In genomic region chr10:125153693-125154490, GRCh38 we compare ENCODE assay signal across 10 cellular contexts. TPM values are rescaled to one million over a fixed set of nuclear protein-coding genes. Genes with fewer than 3 reads are reported as not detected.
A peak's percentile ranks its signal among the peaks of the same experiment; 100 is the strongest.
DNase-seq lines count a peak whose midpoint lies in the region; ATAC-seq and TF ChIP-seq lines count a peak whose summit lies in the region.
"Had no signal": no experiment of that assay in that cellular context is flagged by ENCODE, and none has a peak within 500 bp of the region (broad histone marks: within the 10 kb centered on the region; RNA-seq: fewer than 3 reads in every experiment).

No MANE protein-coding gene starts in this region.

- no peak overlapping the region for H4K8ac ChIP-seq in mesendoderm (ENCODE audit: low read depth, low read length)

- H3K79me2 ChIP-seq in PC-3 (ENCODE audit: low read length) (peaks cover 100% of the 10 kb centered on the region), mesendoderm (ENCODE audit: control insufficient read depth, insufficient read depth, low read length) (peaks cover 94% of the 10 kb centered on the region)

- DNase-seq in PC-3 (peak; percentile 57), endothelial cell (ENCODE audit: low spot score) (no peak), mesendoderm (no peak), transverse colon (no peak), T-helper 17 cell (no peak), posterior cingulate gyrus (no peak)
- DNase-seq: NCI-H2081 treated with DMSO at 0.1 percent for 48 hours had no signal

- no peak for TF ChIP-seq EP300 in transverse colon (IDR thresholded peaks at IDR 0.05; ENCODE audit: low read depth)

- H3K9me2 ChIP-seq in PC-3 (replicated peaks; ENCODE audit: low read length), result no peaks in the 10 kb centered on the region

- ATAC-seq in PC-3 (peak; percentile 73), GM19467 (IDR thresholded peaks at IDR 0.05; ENCODE audit: unreplicated experiment) (no peak), GM21723 (IDR thresholded peaks at IDR 0.05; ENCODE audit: unreplicated experiment) (no peak), T-helper 17 cell (no peak)

- H3K27ac ChIP-seq in PC-3 (ENCODE audit: low read length), result peak overlapping the region; percentile 50
- no peak overlapping the region for H3K27ac ChIP-seq in mesendoderm (ENCODE audit: low read depth, low read length)
- H3K27ac ChIP-seq in transverse colon, result peak overlapping the region; percentile 98 to 99 (median 99)
- H3K27ac ChIP-seq: parathyroid adenoma had no signal

- no TSS peak for BruUV-seq in PC-3 (replicated peaks; lab: Mats Ljungman, UMichigan)

- TF ChIP-seq CTCF in PC-3 (conservative IDR thresholded peaks at IDR 0.05; ENCODE audit: low read depth, low read length) (no peak), endothelial cell (IDR thresholded peaks at IDR 0.05; ENCODE audit: unreplicated experiment) (no peak), transverse colon (IDR thresholded peaks at IDR 0.05) (no peak)

- peaks cover 8% of the 10 kb centered on the region for H3K27me3 Mint-ChIP-seq in endothelial cell (ENCODE audit: unreplicated experiment)
- peaks cover 80% of the 10 kb centered on the region for H3K27me3 Mint-ChIP-seq in T-helper 17 cell

- H3K4ac ChIP-seq in mesendoderm (ENCODE audit: low read depth, low read length), result no peak overlapping the region

- H3K4me3 Mint-ChIP-seq in endothelial cell (ENCODE audit: unreplicated experiment), result peak overlapping the region; percentile 65
- H3K4me3 Mint-ChIP-seq in T-helper 17 cell, result no peak overlapping the region

- H3K9me3 ChIP-seq in PC-3 (ENCODE audit: low read length) (no peaks in the 10 kb centered on the region), transverse colon (no peaks in the 10 kb centered on the region), T-helper 17 cell (ENCODE audit: control insufficient read depth, low read length, poor library complexity, severe bottlenecking) (no peaks in the 10 kb centered on the region)

- no peak for TF ChIP-seq POLR2A in transverse colon (IDR thresholded peaks at IDR 0.05)

- H3K4me2 ChIP-seq in PC-3 (ENCODE audit: low read length) (peak overlapping the region; percentile 99), mesendoderm (ENCODE audit: low read length) (no peak overlapping the region)

- no peaks in the 10 kb centered on the region for H3K9me3 Mint-ChIP-seq in endothelial cell (ENCODE audit: unreplicated experiment)

- CTCF ChIA-PET in PC-3 (lab: Charles Lee), result no interaction called here

- H3K27ac Mint-ChIP-seq in endothelial cell (ENCODE audit: unreplicated experiment) (peak overlapping the region; percentile 93), T-helper 17 cell (no peak overlapping the region)

- peaks cover 9% of the 10 kb centered on the region for H3K79me1 ChIP-seq in mesendoderm (ENCODE audit: low read length)

- peaks cover 10% of the 10 kb centered on the region for H4K20me1 ChIP-seq in PC-3 (ENCODE audit: low read length)

- H3K4me3 ChIP-seq in PC-3 (ENCODE audit: low read length) (no peak overlapping the region), mesendoderm (ENCODE audit: low read length) (no peak overlapping the region), transverse colon (peak overlapping the region in 1 of 4 donors; percentile 51)

- POLR2A ChIA-PET in PC-3 (lab: Charles Lee; ENCODE audit: unreplicated experiment), result interaction anchor here (0.6 kb wide), 1 partner anchor 991 kb away, joined by 3 read pairs; no protein-coding TSS in a partner anchor

- no peak overlapping the region for H2BK15ac ChIP-seq in mesendoderm (replicated peaks; ENCODE audit: low read depth)

- no peak overlapping the region for H2AFZ ChIP-seq in PC-3 (ENCODE audit: low read length)
- H2AFZ ChIP-seq: parathyroid adenoma had no signal

- no peak overlapping the region for H3K23ac ChIP-seq in mesendoderm (ENCODE audit: low read length)

- H3K27me3 ChIP-seq in PC-3 (ENCODE audit: low read length), result no peaks in the 10 kb centered on the region
- no peaks in the 10 kb centered on the region for H3K27me3 ChIP-seq in mesendoderm (ENCODE audit: insufficient read depth, low read length, poor library complexity)
- H3K27me3 ChIP-seq in transverse colon, result no peaks in the 10 kb centered on the region

- peaks cover 50% of the 10 kb centered on the region for H3K4me1 ChIP-seq in PC-3 (ENCODE audit: insufficient read depth, low read length)
- peaks cover 54% of the 10 kb centered on the region for H3K4me1 ChIP-seq in mesendoderm (ENCODE audit: control insufficient read depth, low read depth, low read length)
- peaks cover 38 to 95% (median 79%) of the 10 kb centered on the region in 4 donors for H3K4me1 ChIP-seq in transverse colon
- H3K4me1 ChIP-seq: parathyroid adenoma had no signal

- no peaks in the 10 kb centered on the region for H3F3A ChIP-seq in PC-3 (ENCODE audit: low read length, unreplicated experiment)

- H2BK5ac ChIP-seq in mesendoderm (ENCODE audit: low read length), result no peak overlapping the region

- in situ Hi-C loops in transverse colon (cut with MboI; ENCODE audit: low pct_ligation_motif_present in 1 of 4, low pct_unique_long_range_greater_than_20kb in 1 of 4, low sequenced_read_pairs in 3 of 4), result loop anchor here in 1 of 4 donors (25.0 kb wide), 1 partner anchor 92 kb away; no protein-coding TSS in a partner anchor

- H3K56ac ChIP-seq in mesendoderm (ENCODE audit: low read length), result peak overlapping the region; percentile 52

- H3K9ac ChIP-seq in PC-3 (ENCODE audit: low read length), result peak overlapping the region; percentile 37
- H3K9ac ChIP-seq in mesendoderm (ENCODE audit: low read length), result peak overlapping the region; percentile 52
- H3K9ac ChIP-seq: parathyroid adenoma had no signal

- H3K36me3 Mint-ChIP-seq in endothelial cell (ENCODE audit: low read depth, unreplicated experiment), result peaks cover 31% of the 10 kb centered on the region
- peaks cover 2% of the 10 kb centered on the region for H3K36me3 Mint-ChIP-seq in T-helper 17 cell (ENCODE audit: low read depth)

- no peak overlapping the region for H2BK120ac ChIP-seq in mesendoderm (ENCODE audit: low read depth, low read length)

- peak overlapping the region; percentile 1 for H3K18ac ChIP-seq in mesendoderm (ENCODE audit: low read length)

- H4K5ac ChIP-seq in mesendoderm (ENCODE audit: low read length), result no peak overlapping the region

- peaks cover 77% of the 10 kb centered on the region for H3K4me1 Mint-ChIP-seq in endothelial cell (ENCODE audit: unreplicated experiment)
- H3K4me1 Mint-ChIP-seq in T-helper 17 cell, result no peaks in the 10 kb centered on the region

- intact Hi-C loops in PC-3 (cut with micrococcal nuclease) (loop anchor here (10.0 kb wide), 1 partner anchor 541 kb away; no protein-coding TSS in a partner anchor), transverse colon (cut with DNase I; ENCODE audit: low total_unique reads) (no loop called here), posterior cingulate gyrus (cut with DNase I) (no loop called here)

- peaks cover 9% of the 10 kb centered on the region; the same call in 1 of the 2 replicates for H3K36me3 ChIP-seq in PC-3 (ENCODE audit: low read depth, low read length)
- peaks cover 4% of the 10 kb centered on the region for H3K36me3 ChIP-seq in mesendoderm (ENCODE audit: control insufficient read depth, insufficient read depth, low read length)
- H3K36me3 ChIP-seq in transverse colon, result no peaks in the 10 kb centered on the region

- H2AK5ac ChIP-seq in mesendoderm (ENCODE audit: low read length), result no peak overlapping the region

- no CpG with 5 or more reads among the region's 9 CpGs for WGBS in mesendoderm (ENCODE audit: extremely low coverage, insufficient coverage, low lambda C conversion rate)
- WGBS in transverse colon (ENCODE audit: low coverage in 1 of 2), 2 donors, result 22 to 37% methylated on average over 2 to 9 of the region's 9 CpGs

RNA-seq across cellular contexts. Expression of gene CTBP2, which starts 6.5 kb away (rescaled TPM):
- total RNA-seq in PC-3 (2014; rRNA removed), result 78.9 and 97.2 TPM in 2 replicates
- 145 TPM for total RNA-seq in endothelial cell (ENCODE audit: unreplicated experiment)
- 135 TPM for polyA plus RNA-seq in mesendoderm (2013, experiment 1 of 2)
- polyA plus RNA-seq in mesendoderm (2013, experiment 2 of 2), result 136 TPM
- 100 to 1,000 TPM in 1 of 4 donors, 10 to 100 TPM in 3; 71.9 to 247 (median 98.4) TPM for total RNA-seq in transverse colon
- total RNA-seq in T-helper 17 cell, result 1 to 10 TPM; 1.3 to 1.5 TPM

Comparison
In these comparisons a context has a peak if more than half of its experiments do, and no peak if none do; other contexts are left out.
1. RNA of gene CTBP2, which starts 6.5 kb away (total RNA-seq): 145 TPM in endothelial cell (single experiment), 71.9 to 247 TPM in transverse colon and 78.9 to 97.2 TPM in PC-3; 1.3 to 1.5 TPM in T-helper 17 cell; every median in the first group is over 10 times any median in the second.